Comparison of ENCODE assay signal across 26 cellular contexts in genomic region chr10:107013258-107014001, GRCh38.
DNase-seq lines count a peak whose midpoint lies in the region; ATAC-seq, FAIRE-seq and TF ChIP-seq lines count a peak whose summit lies in the region.
"Had no signal": no experiment of that assay in that cellular context is flagged by ENCODE, and none has a peak within 500 bp of the region (broad histone marks: within the 10 kb centered on the region; RNA-seq: fewer than 3 reads in every experiment).

No MANE protein-coding gene starts in this region.

- H4K5ac ChIP-seq in mesendoderm (ENCODE audit: low read length), result no peak overlapping the region

- no TSS peak for BruUV-seq in K562 (replicated peaks; lab: Mats Ljungman, UMichigan)

- WGBS in K562 (ENCODE audit: insufficient coverage, low coverage, missing lambda C conversion rate), result 4% methylated on average over 4 of the region's 4 CpGs
- WGBS in mesendoderm (ENCODE audit: extremely low coverage, insufficient coverage, low lambda C conversion rate), result no CpG with 5 or more reads among the region's 4 CpGs

- H3K4me2 ChIP-seq in K562 (ENCODE audit: insufficient read depth, low read length) (peak overlapping the region; percentile 18; the same call in 1 of the 2 replicates), mesendoderm (ENCODE audit: low read length) (no peak overlapping the region)
- H3K4me2 ChIP-seq: BLaER1 treated with 17β-estradiol and CSF1 and Interleukin-3, amounts not matched to agents 10 nM and 100 nM had no signal

- ATAC-seq in K562 (peak; percentile 91), HG03469 (IDR thresholded peaks at IDR 0.05; ENCODE audit: unreplicated experiment) (no peak), HG03025 (IDR thresholded peaks at IDR 0.05; ENCODE audit: low FRiP score, unreplicated experiment) (no peak)
- ATAC-seq: HepG2 had no signal

- H3K27me3 ChIP-seq in K562 (ENCODE audit: control insufficient read depth in 2 of 2, insufficient read depth in 2 of 2, low read length in 2 of 2) (no peaks in the 10 kb centered on the region), mesendoderm (ENCODE audit: insufficient read depth, low read length, poor library complexity) (no peaks in the 10 kb centered on the region)
- H3K27me3 ChIP-seq: BLaER1 treated with 17β-estradiol and CSF1 and Interleukin-3, amounts not matched to agents 10 nM and 100 nM had no signal

- H2BK15ac ChIP-seq in mesendoderm (replicated peaks; ENCODE audit: low read depth), result no peak overlapping the region

- POLR2A ChIA-PET in K562 (lab: Yijun Ruan, JAX), result interaction anchor here (0.8 to 1.2 kb wide), 3 partner anchors 9 to 19 kb away, joined by 3 to 6 read pairs (median 4); no protein-coding TSS in a partner anchor

- H3K4me1 ChIP-seq in K562 (replicated peaks in 1 of 2; ENCODE audit: control insufficient read depth in 2 of 2, insufficient read depth in 2 of 2, low read length in 2 of 2) (peaks cover 4 to 12% of the 10 kb centered on the region in 2 experiments; a peak in 2 of 5 replicates), mesendoderm (ENCODE audit: control insufficient read depth, low read depth, low read length) (peaks cover 4% of the 10 kb centered on the region)
- H3K4me1 ChIP-seq: HAP-1 had no signal

- peak; percentile 67 for FAIRE-seq in K562 (lab: Jason Lieb, UNC)
- FAIRE-seq: HepG2 had no signal

- H3K56ac ChIP-seq in mesendoderm (ENCODE audit: low read length), result no peak overlapping the region

- H3K9me1 ChIP-seq in K562 (ENCODE audit: control insufficient read depth, insufficient read depth, low read length), result no peaks in the 10 kb centered on the region

- H2AFZ ChIP-seq in K562 (ENCODE audit: low read depth, low read length), result peak overlapping the region; percentile 76
- H2AFZ ChIP-seq: GM23248 had no signal

- H3K18ac ChIP-seq in mesendoderm (ENCODE audit: low read length), result no peak overlapping the region

- no peaks in the 10 kb centered on the region for H3K9me3 ChIP-seq in K562 (replicated peaks; ENCODE audit: control insufficient read depth, insufficient read depth, low read depth, low read length)
- H3K9me3 ChIP-seq: HAP-1 had no signal

- H2AK5ac ChIP-seq in mesendoderm (ENCODE audit: low read length), result no peak overlapping the region

- CTCF ChIA-PET in K562 (lab: Yijun Ruan, JAX; ENCODE audit: low intra/inter-chr PET ratio), result no interaction called here

- H3K79me2 ChIP-seq in K562 (ENCODE audit: control insufficient read depth, insufficient read depth, low read length) (0 out of 3 replicates have a peak, but pooled peaks cover 3% of the 10 kb centered on the region), mesendoderm (ENCODE audit: control insufficient read depth, insufficient read depth, low read length) (no peaks in the 10 kb centered on the region)

- no peak overlapping the region for H4K8ac ChIP-seq in mesendoderm (ENCODE audit: low read depth, low read length)

- H3K27ac ChIP-seq in K562 (ENCODE audit: extremely low read depth, low read depth, low read length), result peak overlapping the region; percentile 56; the same call in 2 of the 3 replicates
- H3K27ac ChIP-seq in mesendoderm (ENCODE audit: low read depth, low read length), result no peak overlapping the region
- H3K27ac ChIP-seq: BLaER1 treated with 17β-estradiol and CSF1 and Interleukin-3, amounts not matched to agents 10 nM and 100 nM; GM23248; SK-N-MC had no signal

- peak overlapping the region; percentile 36 for H3K4ac ChIP-seq in mesendoderm (ENCODE audit: low read depth, low read length)

- H3K23ac ChIP-seq in mesendoderm (ENCODE audit: low read length), result no peak overlapping the region

- TF ChIP-seq POLR2A in K562 (conservative IDR thresholded peaks at IDR 0.05), result no peak

- H3K36me3 ChIP-seq in K562 (ENCODE audit: control insufficient read depth, insufficient read depth, low read length) (no peaks in the 10 kb centered on the region), mesendoderm (ENCODE audit: control insufficient read depth, insufficient read depth, low read length) (no peaks in the 10 kb centered on the region)
- H3K36me3 ChIP-seq: BLaER1 treated with 17β-estradiol and CSF1 and Interleukin-3, amounts not matched to agents 10 nM and 100 nM; HAP-1 had no signal

- TF ChIP-seq EP300 in K562 (IDR thresholded peaks at IDR 0.05; ENCODE audit: low read length), result no peak

- 0 out of 6 replicates have a peak, but pooled peaks of 1 of the 3 experiments have one; percentile 7 for TF ChIP-seq CTCF in K562 (IDR thresholded peaks at IDR 0.05 in 2 of 3, conservative IDR thresholded peaks at IDR 0.05 in 1 of 3; ENCODE audit: insufficient read depth in 2 of 3, low read depth in 1 of 3, low read length in 3 of 3)

- H3K79me1 ChIP-seq in mesendoderm (ENCODE audit: low read length), result no peaks in the 10 kb centered on the region

- intact Hi-C loops in K562 (cut with micrococcal nuclease), result no loop called here

- H3K4me3 ChIP-seq in K562 (no peak overlapping the region), mesendoderm (ENCODE audit: low read length) (no peak overlapping the region)
- H3K4me3 ChIP-seq: BLaER1 treated with 17β-estradiol and CSF1 and Interleukin-3, amounts not matched to agents 10 nM and 100 nM; GM23248; HAP-1; SK-N-MC had no signal

- H2BK5ac ChIP-seq in mesendoderm (ENCODE audit: low read length), result no peak overlapping the region

- no peak overlapping the region for H2BK120ac ChIP-seq in mesendoderm (ENCODE audit: low read depth, low read length)

- peak; percentile 8 for DNase-seq in COLO829 (ENCODE audit: low spot score)
- peak; percentile 3 for DNase-seq in NCI-H69 (lab: John Stamatoyannopoulos, UW)
- DNase-seq in K562 (ENCODE audit: extremely low read depth in 1 of 4, low spot score in 3 of 4), result peak in 3 of 4 experiments; percentile 15 to 45 (median 28)
- DNase-seq in mesendoderm, result peak; percentile 65
- no peak for DNase-seq in GDM1 (lab: John Stamatoyannopoulos, UW)
- no peak for DNase-seq in HT-29 (ENCODE audit: low spot score)
- DNase-seq: CD4-positive, alpha-beta T cell; COR-L47; DMS53; GM23248; Kasumi-1; NCI-H1092 treated with DMSO at 0.1 percent for 48 hours; NCI-H1436; NCI-H187 treated with DMSO at 0.1 percent for 48 hours; NCI-H2107; NCI-H524; NCI-H774; Right ventricle myocardium superior; RPMI8226; SW 1271 had no signal

- no peaks in the 10 kb centered on the region for H4K20me1 ChIP-seq in K562 (replicated peaks; ENCODE audit: control insufficient read depth, insufficient read depth, low read length)
- H4K20me1 ChIP-seq: BLaER1 treated with 17β-estradiol and CSF1 and Interleukin-3, amounts not matched to agents 10 nM and 100 nM had no signal

- in situ Hi-C loops in K562 (cut with MboI), result no loop called here

- H3K9ac ChIP-seq in K562 (ENCODE audit: insufficient read depth in 1 of 2, low read depth in 2 of 2, low read length in 2 of 2), result no peak overlapping the region; a peak in 1 of 4 replicates
- H3K9ac ChIP-seq in mesendoderm (ENCODE audit: low read length), result no peak overlapping the region
- H3K9ac ChIP-seq: BLaER1 treated with 17β-estradiol and CSF1 and Interleukin-3, amounts not matched to agents 10 nM and 100 nM; GM23248 had no signal

- no peak for TF ChIP-seq RAD21 in K562 (CRISPR knock-in tag; conservative IDR thresholded peaks at IDR 0.05 in 1 of 2, IDR thresholded peaks at IDR 0.05 in 1 of 2)

TF ChIP-seq in K562, 482 proteins besides CTCF, POLR2A, EP300 and RAD21 (continues in another document):
- TF ChIP-seq TRIM28 (IDR thresholded peaks at IDR 0.05), result no peak

Comparison
In these comparisons a context has a peak if more than half of its experiments do, and no peak if none do; other contexts are left out.
1. DNase-seq: peak in COLO829 (single experiment), NCI-H69 (single experiment), K562 (3 of 4) and mesendoderm (single experiment); none in GDM1 (single experiment) and HT-29 (single experiment).